1 cellular context compared by ENCODE assay signal in genomic region chr6:53089948-53090347, GRCh38.
TF ChIP-seq lines count a peak whose summit lies in the region.

No MANE protein-coding gene starts in this region.

TF ChIP-seq in HepG2, 621 proteins besides CTCF, POLR2A, EP300 and RAD21:
- TF ChIP-seq ZFAT (CRISPR knock-in tag; conservative IDR thresholded peaks at IDR 0.05) (no peak), ZNF17 (CRISPR knock-in tag; IDR thresholded peaks at IDR 0.05) (no peak), MATR3 (CRISPR knock-in tag; IDR thresholded peaks at IDR 0.05) (no peak), MNT (IDR thresholded peaks at IDR 0.05) (peak; percentile 33), ZNF670 (CRISPR knock-in tag; IDR thresholded peaks at IDR 0.05; ENCODE audit: borderline replicate concordance) (no peak), ZMYM4 (CRISPR knock-in tag; IDR thresholded peaks at IDR 0.05) (no peak), HDAC1 (CRISPR knock-in tag; IDR thresholded peaks at IDR 0.05) (no peak)
TF ChIP-seq in HepG2: peak in this region for 1.
